ENCODE assay signal across 14 cellular contexts in genomic region chr2:239312741-239313246, GRCh38.
DNase-seq lines count a peak whose midpoint lies in the region; ATAC-seq and TF ChIP-seq lines count a peak whose summit lies in the region.
"Had no signal": no experiment of that assay in that cellular context is flagged by ENCODE, and none has a peak within 500 bp of the region (broad histone marks: within the 10 kb centered on the region; RNA-seq: fewer than 3 reads in every experiment).

No MANE protein-coding gene starts in this region.

- in situ Hi-C loops in transverse colon (cut with MboI; ENCODE audit: low pct_ligation_motif_present in 1 of 4, low pct_unique_long_range_greater_than_20kb in 1 of 4, low sequenced_read_pairs in 3 of 4): no loop called here

- TF ChIP-seq EP300 in transverse colon (IDR thresholded peaks at IDR 0.05; ENCODE audit: low read depth): no peak

- peaks cover 4% of the 10 kb centered on the region for H3K9me3 Mint-ChIP-seq in activated T-cell treated with anti-CD3 and anti-CD28 coated beads, Interleukin-2, amount 50 U/mL, for 4 hours
- H3K9me3 Mint-ChIP-seq: activated CD8-positive, alpha-beta T cell treated with anti-CD3 and anti-CD28 coated beads for 36 hours had no signal

- peaks cover 0 to 80% (median 14%) of the 10 kb centered on the region in 3 donors for H3K4me1 ChIP-seq in esophagus squamous epithelium
- H3K4me1 ChIP-seq in muscle layer of colon (ENCODE audit: insufficient read depth, low read length): peaks cover 70% of the 10 kb centered on the region
- peaks cover 27 to 64% (median 34%) of the 10 kb centered on the region in 4 donors for H3K4me1 ChIP-seq in transverse colon

- peak; percentile 15 for DNase-seq in activated T-cell treated with anti-CD3 and anti-CD28 coated beads, Interleukin-2, amount 50 U/mL, for 1 hour
- no peak for DNase-seq in activated T-cell treated with anti-CD3 and anti-CD28 coated beads, Interleukin-2, amount 50 U/mL, for 4 hours
- DNase-seq in esophagus squamous epithelium (lab: John Stamatoyannopoulos, UW) (no peak), transverse colon (peak; percentile 18), NCI-H1930 (lab: John Stamatoyannopoulos, UW) (no peak), GM10266 (ENCODE audit: extremely low spot score) (no peak)
- DNase-seq in stimulated activated naive CD4-positive, alpha-beta T cell (lab: John Stamatoyannopoulos, UW): no peak
- DNase-seq: activated CD8-positive, alpha-beta T cell treated with anti-CD3 and anti-CD28 coated beads for 36 hours; DMS 273 treated with DMSO at 0.1 percent for 48 hours; effector CD8-positive, alpha-beta T cell; HCEC 1CT; NCI-H2107 had no signal

- H3K36me3 ChIP-seq in esophagus squamous epithelium (peaks cover 0 to 10% (median 0%) of the 10 kb centered on the region in 3 donors), muscle layer of colon (ENCODE audit: insufficient read depth, low read length) (no peaks in the 10 kb centered on the region), transverse colon (no peaks in the 10 kb centered on the region)

- peak overlapping the region; percentile 7 for H3K9ac ChIP-seq in muscle layer of colon (ENCODE audit: low read length)

- TF ChIP-seq POLR2A in esophagus squamous epithelium (IDR thresholded peaks at IDR 0.05): no peak
- no peak for TF ChIP-seq POLR2A in transverse colon (IDR thresholded peaks at IDR 0.05)

- H3K27ac ChIP-seq in esophagus squamous epithelium: peak overlapping the region; percentile 36 to 89 (median 84)
- peak overlapping the region; percentile 84 for H3K27ac ChIP-seq in muscle layer of colon (ENCODE audit: low read depth, low read length)
- H3K27ac ChIP-seq in transverse colon: peak overlapping the region; percentile 68 to 93 (median 85)

- H3K36me3 Mint-ChIP-seq in activated T-cell treated with anti-CD3 and anti-CD28 coated beads, Interleukin-2, amount 50 U/mL, for 4 hours (ENCODE audit: insufficient read depth): peaks cover 8% of the 10 kb centered on the region

- H3K4me3 Mint-ChIP-seq in activated T-cell treated with anti-CD3 and anti-CD28 coated beads, Interleukin-2, amount 50 U/mL, for 4 hours: no peak overlapping the region
- H3K4me3 Mint-ChIP-seq: activated CD8-positive, alpha-beta T cell treated with anti-CD3 and anti-CD28 coated beads for 36 hours had no signal

- H3K27me3 Mint-ChIP-seq in activated T-cell treated with anti-CD3 and anti-CD28 coated beads, Interleukin-2, amount 50 U/mL, for 4 hours (ENCODE audit: low read depth): no peaks in the 10 kb centered on the region
- H3K27me3 Mint-ChIP-seq: activated CD8-positive, alpha-beta T cell treated with anti-CD3 and anti-CD28 coated beads for 36 hours had no signal

- TF ChIP-seq CTCF in esophagus squamous epithelium (IDR thresholded peaks at IDR 0.05) (no peak), transverse colon (IDR thresholded peaks at IDR 0.05) (no peak), GM10266 (IDR thresholded peaks at IDR 0.05; ENCODE audit: control insufficient read depth, insufficient read depth, low read depth, missing control alignments) (no peak)

- H3K27me3 ChIP-seq in esophagus squamous epithelium (no peaks in the 10 kb centered on the region), muscle layer of colon (ENCODE audit: control insufficient read depth in 1 of 2, insufficient read depth in 2 of 2, low read length in 2 of 2) (no peaks in the 10 kb centered on the region), transverse colon (no peaks in the 10 kb centered on the region)

- peak overlapping the region in 1 of 4 donors; percentile 35 for H3K4me3 ChIP-seq in esophagus squamous epithelium
- H3K4me3 ChIP-seq in muscle layer of colon (ENCODE audit: low read depth in 1 of 2, low read length in 2 of 2): no peak overlapping the region
- H3K4me3 ChIP-seq in transverse colon: no peak overlapping the region
- H3K4me3 ChIP-seq: lung had no signal

- intact Hi-C loops in esophagus squamous epithelium (cut with DNase I) (no loop called here), transverse colon (cut with DNase I; ENCODE audit: low total_unique reads) (loop anchor here (5.0 kb wide), 1 partner anchor 90 kb away; no protein-coding TSS in a partner anchor)

- ATAC-seq in activated T-cell treated with anti-CD3 and anti-CD28 coated beads, Interleukin-2, amount 50 U/mL, for 4 hours: no peak
- ATAC-seq: activated CD8-positive, alpha-beta T cell treated with anti-CD3 and anti-CD28 coated beads for 36 hours had no signal

- peaks cover 25% of the 10 kb centered on the region for H3K4me1 Mint-ChIP-seq in activated T-cell treated with anti-CD3 and anti-CD28 coated beads, Interleukin-2, amount 50 U/mL, for 4 hours (ENCODE audit: low read depth)

- H3K9me3 ChIP-seq in esophagus squamous epithelium: no peaks in the 10 kb centered on the region
- no peaks in the 10 kb centered on the region for H3K9me3 ChIP-seq in muscle layer of colon (ENCODE audit: low read length)
- no peaks in the 10 kb centered on the region for H3K9me3 ChIP-seq in transverse colon

- WGBS in esophagus squamous epithelium, 2 donors: 57 to 74% methylated on average over 2 to 8 of the region's 23 CpGs
- WGBS in transverse colon (ENCODE audit: low coverage in 1 of 2), 2 donors: 75% methylated on average over 16 of the region's 23 CpGs; no CpG with 5 or more reads in 1 of the 2 donors

Comparison
In these comparisons a context has a peak if more than half of its experiments do, and no peak if none do; other contexts are left out.
1. DNase-seq: peak in activated T-cell treated with anti-CD3 and anti-CD28 coated beads, Interleukin-2, amount 50 U/mL, for 1 hour (single experiment) and transverse colon (single experiment); none in activated T-cell treated with anti-CD3 and anti-CD28 coated beads, Interleukin-2, amount 50 U/mL, for 4 hours (single experiment), esophagus squamous epithelium (single experiment), NCI-H1930 (0 of 2), GM10266 (single experiment) and stimulated activated naive CD4-positive, alpha-beta T cell (0 of 6).
2. Peak in every context shown above with its lines, with median percentiles within 50 percentile points of each other: H3K27ac ChIP-seq.